Comparison of ENCODE assay signal across 25 cellular contexts in the genomic region with DNA sequence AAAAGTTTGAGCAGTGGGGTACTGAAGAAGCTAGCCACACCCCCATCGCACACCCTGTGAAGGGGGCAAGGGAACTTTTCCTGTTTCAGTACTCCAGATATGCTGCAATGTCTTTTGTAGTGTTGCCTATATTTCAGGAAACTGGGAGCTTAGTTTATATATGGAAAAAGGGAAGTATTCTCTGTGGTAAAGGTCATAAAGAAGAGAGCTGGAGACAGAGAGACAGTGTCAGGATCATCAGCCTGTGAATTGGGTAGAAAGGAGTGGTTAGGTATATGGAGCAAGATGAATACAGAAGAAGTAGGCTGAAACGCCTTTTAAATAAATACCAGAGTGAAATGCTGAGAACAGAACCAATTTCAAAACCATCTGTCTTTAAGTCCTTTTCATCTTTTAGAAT.
DNase-seq lines count a peak whose midpoint lies in the region; ATAC-seq and TF ChIP-seq lines count a peak whose summit lies in the region.
"Had no signal": no experiment of that assay in that cellular context is flagged by ENCODE, and none has a peak within 500 bp of the region (broad histone marks: within the 10 kb centered on the region; RNA-seq: fewer than 3 reads in every experiment).

No MANE protein-coding gene starts in this region.

- TF ChIP-seq CTCF in osteoblast (IDR thresholded peaks at IDR 0.05; ENCODE audit: extremely low read depth, low read depth, low read length), result no peak

- DNase-seq in GDM1 (lab: John Stamatoyannopoulos, UW) (peak; percentile 8), MV-4-11 (lab: John Stamatoyannopoulos, UW) (peak; percentile 86), cerebellar cortex (ENCODE audit: low spot score) (peak; percentile 17), osteoblast (ENCODE audit: insufficient read length, low spot score, missing footprints) (peak; percentile 29), DMS53 treated with DMSO at 0.1 percent for 48 hours (lab: John Stamatoyannopoulos, UW; ENCODE audit: unreplicated experiment) (no peak), NAMALWA (ENCODE audit: low spot score) (no peak)
- no peak for DNase-seq in effector memory CD4-positive, alpha-beta T cell
- DNase-seq: BE2C; Caco-2; CD4-positive, alpha-beta memory T cell; DMS 273 treated with DMSO at 0.1 percent for 48 hours; DND-41; GOT3; HCEC 1CT; IMR-90; NCI-H1092 treated with DMSO at 0.1 percent for 48 hours; NCI-H1436 treated with DMSO at 0.1 percent for 48 hours; NCI-H1930; NCI-H2227 treated with DMSO at 0.1 percent for 48 hours; NCI-H510A; NK-92 treated with Interleukin-12 subunit alpha and Interleukin-12 subunit beta, amount 100 ng/mL, for 24 hours; OCI-M1; SW 1271 had no signal

- no peaks in the 10 kb centered on the region for H3K9me3 ChIP-seq in osteoblast (ENCODE audit: low read depth, low read length)
- no peaks in the 10 kb centered on the region for H3K9me3 ChIP-seq in effector memory CD4-positive, alpha-beta T cell (ENCODE audit: control insufficient read depth, low read length)
- H3K9me3 ChIP-seq: A549, BE2C, Caco-2 had no signal

- no peaks in the 10 kb centered on the region for H3K36me3 ChIP-seq in osteoblast (ENCODE audit: insufficient read depth, low read length)
- no peaks in the 10 kb centered on the region for H3K36me3 ChIP-seq in effector memory CD4-positive, alpha-beta T cell (ENCODE audit: control insufficient read depth, insufficient read depth, low read length)
- H3K36me3 ChIP-seq: BE2C had no signal

- no peak overlapping the region for H3K27ac ChIP-seq in osteoblast (ENCODE audit: low read depth, low read length)
- H3K27ac ChIP-seq in effector memory CD4-positive, alpha-beta T cell (ENCODE audit: insufficient read depth, low read length, poor library complexity, severe bottlenecking), result no peak overlapping the region
- H3K27ac ChIP-seq: A549 had no signal

- no peak overlapping the region for H2AFZ ChIP-seq in osteoblast (ENCODE audit: low read length)

- H3K4me1 ChIP-seq in osteoblast (ENCODE audit: insufficient read depth, low read length), result no peaks in the 10 kb centered on the region
- no peaks in the 10 kb centered on the region for H3K4me1 ChIP-seq in effector memory CD4-positive, alpha-beta T cell (ENCODE audit: control insufficient read depth, insufficient read depth, low read length, poor library complexity, severe bottlenecking)
- H3K4me1 ChIP-seq: A549, BE2C, Caco-2 had no signal

- no peak overlapping the region for H3K4me3 ChIP-seq in osteoblast (ENCODE audit: insufficient read depth, low read length)
- H3K4me3 ChIP-seq in effector memory CD4-positive, alpha-beta T cell (ENCODE audit: insufficient read depth, low read depth, low read length, poor library complexity, severe bottlenecking), result no peak overlapping the region
- H3K4me3 ChIP-seq: A549 had no signal

- H3K79me2 ChIP-seq in osteoblast (ENCODE audit: insufficient read depth, low read length), result no peaks in the 10 kb centered on the region

- no peak for ATAC-seq in HG03442 (IDR thresholded peaks at IDR 0.05; ENCODE audit: unreplicated experiment)
- ATAC-seq: A549 had no signal

- no peak overlapping the region for H3K4me2 ChIP-seq in osteoblast (ENCODE audit: insufficient read depth, low read length)
- H3K4me2 ChIP-seq: A549 had no signal

- no peaks in the 10 kb centered on the region for H4K20me1 ChIP-seq in osteoblast (ENCODE audit: insufficient read depth, low read length)

- H3K27me3 ChIP-seq in osteoblast (ENCODE audit: insufficient read depth, low read length), result no peaks in the 10 kb centered on the region
- no peaks in the 10 kb centered on the region for H3K27me3 ChIP-seq in effector memory CD4-positive, alpha-beta T cell (replicated peaks; ENCODE audit: control insufficient read depth, insufficient read depth, low read length, poor library complexity, severe bottlenecking)
- H3K27me3 ChIP-seq: BE2C had no signal

Comparison
In these comparisons a context has a peak if more than half of its experiments do, and no peak if none do; other contexts are left out.
1. DNase-seq: peak in GDM1 (single experiment), MV-4-11 (single experiment), cerebellar cortex (single experiment) and osteoblast (single experiment); none in DMS53 treated with DMSO at 0.1 percent for 48 hours (single experiment), effector memory CD4-positive, alpha-beta T cell (0 of 3) and NAMALWA (single experiment).